7 cellular contexts compared by ENCODE assay signal in the genomic region with DNA sequence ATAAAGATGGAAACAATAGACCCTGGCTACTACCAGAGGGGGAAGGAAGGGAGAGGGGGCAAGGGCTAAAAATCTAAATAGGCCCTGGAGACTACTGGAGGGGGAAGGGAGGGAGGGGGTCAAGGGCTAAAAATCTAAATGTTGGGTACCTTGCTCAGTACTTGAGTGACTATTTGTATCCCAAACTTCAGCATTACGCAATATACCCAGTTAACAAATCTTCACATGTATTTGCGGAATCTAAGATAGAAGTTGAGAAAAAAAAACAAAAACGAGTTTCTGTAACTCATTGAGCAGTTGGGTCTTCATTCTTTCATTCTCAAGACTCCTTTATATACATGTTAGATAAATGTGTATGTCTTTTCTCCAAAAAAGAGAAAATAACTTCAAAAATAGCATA.
"Had no signal": no experiment of that assay in that cellular context is flagged by ENCODE, and none has a peak within 500 bp of the region (broad histone marks: within the 10 kb centered on the region; RNA-seq: fewer than 3 reads in every experiment).

No MANE protein-coding gene starts in this region.

- H3K4me3 ChIP-seq: GM23248 had no signal

- H3K4me3 Mint-ChIP-seq: H9 had no signal

- DNase-seq: GM23248, GOT3, H9, HCEC 1CT, KG1 had no signal

- H3K9ac ChIP-seq: GM23248 had no signal

- H2AFZ ChIP-seq: GM23248 had no signal

- H3K27ac Mint-ChIP-seq: H9 had no signal

- H3K27ac ChIP-seq: GM23248 had no signal

- FAIRE-seq: H54, HTR-8/SVneo had no signal

- H3K4me1 Mint-ChIP-seq: H9 had no signal
